24 cellular contexts compared by ENCODE assay signal in the genomic region with DNA sequence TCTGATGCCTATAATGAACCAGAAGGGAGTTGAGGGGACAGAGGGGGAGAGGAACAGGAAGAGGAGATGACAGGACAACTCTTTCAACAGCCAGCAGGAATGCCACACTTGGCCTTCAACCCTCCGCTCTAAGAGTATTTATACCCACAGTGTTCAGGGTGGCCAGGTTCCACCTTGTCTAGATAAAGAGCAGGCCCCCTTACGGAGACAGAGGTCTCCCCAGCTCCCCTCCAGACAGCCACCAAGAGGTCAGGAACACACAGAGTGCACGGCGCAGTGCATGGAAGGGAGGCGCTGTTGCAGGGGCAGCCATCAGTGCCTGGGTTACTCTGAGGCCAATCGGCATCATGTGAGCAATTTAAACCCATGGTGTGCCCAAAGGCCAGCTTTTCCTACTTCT.
"Had no signal": no experiment of that assay in that cellular context is flagged by ENCODE, and none has a peak within 500 bp of the region (broad histone marks: within the 10 kb centered on the region; RNA-seq: fewer than 3 reads in every experiment).

No MANE protein-coding gene starts in this region.

- H3K9me3 ChIP-seq: esophagus squamous epithelium, ovary, psoas muscle, right lobe of liver, thyroid gland had no signal

- FAIRE-seq: endometrium, islet of Langerhans, small intestine had no signal

- H3K27ac Mint-ChIP-seq: effector memory CD8-positive, alpha-beta T cell; naive thymus-derived CD8-positive, alpha-beta T cell; nephron progenitor cell; stimulated activated naive CD8-positive, alpha-beta T cell treated with anti-CD3 and anti-CD28 coated beads, Interleukin-15, amount 100 ng/mL, for 72 hours; type B pancreatic cell had no signal

- H3K4me3 Mint-ChIP-seq: effector memory CD8-positive, alpha-beta T cell; naive thymus-derived CD8-positive, alpha-beta T cell; nephron progenitor cell; stimulated activated naive CD8-positive, alpha-beta T cell treated with anti-CD3 and anti-CD28 coated beads, Interleukin-15, amount 100 ng/mL, for 72 hours; type B pancreatic cell had no signal

- DNase-seq: cerebellar nuclear complex; cortex of kidney; effector memory CD8-positive, alpha-beta T cell; erythroblast; esophagus squamous epithelium; foreskin melanocyte; hippocampal formation; kidney glomerular epithelial cell; naive thymus-derived CD8-positive, alpha-beta T cell; nephron progenitor cell; occipital lobe; ovary; small intestine; stimulated activated CD4-positive, alpha-beta T cell treated with anti-CD3 and anti-CD28 coated beads, Interleukin-1b, Interleukin-23, amount 100 ng/mL, for 48 hours; stimulated activated CD4-positive, alpha-beta T cell treated with anti-CD3 and anti-CD28 coated beads, Interleukin-4, amount 100 ng/mL, for 1 hour; stimulated activated CD8-positive, alpha-beta memory T cell treated with anti-CD3 and anti-CD28 coated beads, Interleukin-4, amount 100 ng/mL, for 48 hours; stimulated activated naive CD4-positive, alpha-beta T cell; stimulated activated naive CD8-positive, alpha-beta T cell treated with anti-CD3 and anti-CD28 coated beads, Interleukin-15, amount 100 ng/mL, for 72 hours; thyroid gland had no signal

- H3K27me3 ChIP-seq: esophagus squamous epithelium, ovary, right lobe of liver, thyroid gland had no signal

- H3K36me3 Mint-ChIP-seq: naive thymus-derived CD8-positive, alpha-beta T cell had no signal

- H3K4me3 ChIP-seq: esophagus squamous epithelium, ovary, psoas muscle, right lobe of liver, thyroid gland had no signal

- H3K36me3 ChIP-seq: ovary, thyroid gland had no signal

- H3K9me3 Mint-ChIP-seq: effector memory CD8-positive, alpha-beta T cell; nephron progenitor cell; stimulated activated naive CD8-positive, alpha-beta T cell treated with anti-CD3 and anti-CD28 coated beads, Interleukin-15, amount 100 ng/mL, for 72 hours; type B pancreatic cell had no signal

- H3K27me3 Mint-ChIP-seq: effector memory CD8-positive, alpha-beta T cell; stimulated activated naive CD8-positive, alpha-beta T cell treated with anti-CD3 and anti-CD28 coated beads, Interleukin-15, amount 100 ng/mL, for 72 hours; type B pancreatic cell had no signal

- H3K27ac ChIP-seq: esophagus squamous epithelium, ovary, psoas muscle, right lobe of liver, thyroid gland had no signal
